In genomic region chr6:161315246-161315917, GRCh38 we compare ENCODE assay signal across 6 cellular contexts. TPM values are rescaled to one million over a fixed set of nuclear protein-coding genes. Genes with fewer than 3 reads are reported as not detected.
DNase-seq lines count a peak whose midpoint lies in the region; ATAC-seq and TF ChIP-seq lines count a peak whose summit lies in the region.
"Not testable (repeated sequence)": the region's sequence is repeated elsewhere in the genome, so short reads cannot be mapped to it uniquely, and the experiment has no call there.

No MANE protein-coding gene starts in this region.

- not testable (repeated sequence) for H3K79me2 ChIP-seq in PC-3 (ENCODE audit: low read length)

- H3K4me3 Mint-ChIP-seq in Calu3 (ENCODE audit: low read depth, unreplicated experiment); MCF 10A (ENCODE audit: unreplicated experiment): not testable (repeated sequence)

- H3K9me3 Mint-ChIP-seq in Calu3 (ENCODE audit: low read depth, unreplicated experiment) (peaks cover 13% of the 10 kb centered on the region), MCF 10A (ENCODE audit: unreplicated experiment) (peaks cover 14% of the 10 kb centered on the region)

- not testable (repeated sequence) for H3K4me2 ChIP-seq in PC-3 (ENCODE audit: low read length)

- not testable (repeated sequence) for DNase-seq in Calu3, foreskin keratinocyte, mucosa of descending colon
- DNase-seq in PC-3 (peak; percentile 15), MCF 10A (ENCODE audit: unreplicated experiment) (peak; percentile 13), epithelial cell of esophagus (ENCODE audit: low read depth) (peak; percentile 61)

- H3K27me3 ChIP-seq in PC-3 (ENCODE audit: low read length); foreskin keratinocyte: not testable (repeated sequence)

- H3K27ac Mint-ChIP-seq in Calu3 (ENCODE audit: unreplicated experiment) = peak overlapping the region; percentile 40
- not testable (repeated sequence) for H3K27ac Mint-ChIP-seq in MCF 10A (ENCODE audit: low read depth, unreplicated experiment)

- H3K4me3 ChIP-seq in PC-3 (ENCODE audit: low read length); epithelial cell of esophagus (ENCODE audit: low read length); mucosa of descending colon: not testable (repeated sequence)

- H3K9me3 ChIP-seq in PC-3 (ENCODE audit: low read length); mucosa of descending colon: not testable (repeated sequence)

- not testable (repeated sequence) for H3K36me3 Mint-ChIP-seq in Calu3 (ENCODE audit: insufficient read depth, unreplicated experiment); MCF 10A (ENCODE audit: insufficient read depth, unreplicated experiment)

- not testable (repeated sequence) for H4K20me1 ChIP-seq in PC-3 (ENCODE audit: low read length)

- not testable (repeated sequence) for H3K9me2 ChIP-seq in PC-3 (replicated peaks; ENCODE audit: low read length)

- not testable (repeated sequence) for H3K9ac ChIP-seq in PC-3 (ENCODE audit: low read length)

- not testable (repeated sequence) for H3F3A ChIP-seq in PC-3 (ENCODE audit: low read length, unreplicated experiment)

- POLR2A ChIA-PET in PC-3 (lab: Charles Lee; ENCODE audit: unreplicated experiment); MCF 10A (lab: Yijun Ruan, JAX): not testable (repeated sequence)

- CTCF ChIA-PET in Calu3 (lab: Charles Lee); PC-3 (lab: Charles Lee): not testable (repeated sequence)
- CTCF ChIA-PET in MCF 10A (lab: Yijun Ruan, JAX) = interaction anchor here (1.1 kb wide), 1 partner anchor 55 kb away, joined by 5 read pairs; no protein-coding TSS in a partner anchor

- not testable (repeated sequence) for BruUV-seq in Calu3 (replicated peaks; lab: Mats Ljungman, UMichigan); PC-3 (replicated peaks; lab: Mats Ljungman, UMichigan); MCF 10A (replicated peaks; lab: Mats Ljungman, UMichigan)

- intact Hi-C loops in Calu3 (cut with micrococcal nuclease; ENCODE audit: unreplicated experiment) = loop anchor here (5.0 kb wide), 2 partner anchors 43 to 52 kb away; partner anchors contain the start of gene AGPAT4
- intact Hi-C loops in PC-3 (cut with micrococcal nuclease); MCF 10A (cut with micrococcal nuclease); mucosa of descending colon (cut with DNase I, micrococcal nuclease): not testable (repeated sequence)

- not testable (repeated sequence) for H3K36me3 ChIP-seq in PC-3 (ENCODE audit: low read depth, low read length); mucosa of descending colon (ENCODE audit: low read depth)

- H2AFZ ChIP-seq in PC-3 (ENCODE audit: low read length) = not testable (repeated sequence)

- not testable (repeated sequence) for H3K4me1 ChIP-seq in PC-3 (ENCODE audit: insufficient read depth, low read length); foreskin keratinocyte; mucosa of descending colon (ENCODE audit: low read depth)

- H3K4me1 Mint-ChIP-seq in Calu3 (ENCODE audit: low read depth, unreplicated experiment) = peaks cover 29% of the 10 kb centered on the region
- H3K4me1 Mint-ChIP-seq in MCF 10A (ENCODE audit: insufficient read depth, unreplicated experiment) = not testable (repeated sequence)

- TF ChIP-seq CTCF in Calu3 (IDR thresholded peaks at IDR 0.05; ENCODE audit: unreplicated experiment); PC-3 (conservative IDR thresholded peaks at IDR 0.05; ENCODE audit: low read depth, low read length); MCF 10A (IDR thresholded peaks at IDR 0.05; ENCODE audit: unreplicated experiment); epithelial cell of esophagus (IDR thresholded peaks at IDR 0.05; ENCODE audit: insufficient read depth, low read depth, low read length, missing control alignments); foreskin keratinocyte (conservative IDR thresholded peaks at IDR 0.05); mucosa of descending colon (IDR thresholded peaks at IDR 0.05): not testable (repeated sequence)

- ATAC-seq in PC-3 = not testable (repeated sequence)
- peak; percentile 60 for ATAC-seq in foreskin keratinocyte
- ATAC-seq in mucosa of descending colon = peak; percentile 10

- not testable (repeated sequence) for H3K27me3 Mint-ChIP-seq in Calu3 (ENCODE audit: unreplicated experiment); MCF 10A (ENCODE audit: insufficient read depth, unreplicated experiment)

- H3K27ac ChIP-seq in PC-3 (ENCODE audit: low read length) = peak overlapping the region; percentile 37
- H3K27ac ChIP-seq in foreskin keratinocyte = not testable (repeated sequence)

RNA-seq across cellular contexts. Expression of gene AGPAT4, which starts 41.5 kb away (rescaled TPM):
- total RNA-seq in Calu3 (2022) (8.7 and 11.3 TPM in 2 replicates), PC-3 (2014; rRNA removed) (3.8 and 3.9 TPM in 2 replicates), MCF 10A (2022) (5.6 and 7.3 TPM in 2 replicates), foreskin keratinocyte (3.9 and 5.8 TPM in 2 replicates), mucosa of descending colon (10 to 100 TPM in 1 of 3 donors, 1 to 10 TPM in 2; 6.5 to 12.3 (median 7.3) TPM)
- polyA plus RNA-seq in foreskin keratinocyte = 2.3 and 3.1 TPM in 2 replicates
